In the genomic region with DNA sequence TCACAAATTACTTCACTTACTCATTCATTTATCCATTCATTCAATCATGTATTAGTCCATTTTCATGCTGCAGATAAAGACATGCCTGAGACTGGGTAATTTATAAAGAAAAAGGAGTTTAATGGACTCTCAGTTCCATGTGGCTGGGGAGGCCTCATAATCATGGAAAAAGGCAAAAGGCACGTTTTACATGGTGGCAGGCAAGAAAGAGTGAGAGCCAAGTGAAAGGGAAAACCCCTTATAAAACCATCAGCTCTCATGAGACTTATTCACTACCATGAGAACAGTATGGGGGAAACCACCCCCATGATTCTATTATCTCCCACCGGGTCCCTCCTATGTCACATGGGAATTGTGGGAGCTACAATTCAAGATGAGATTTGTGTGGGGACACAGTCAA, we compare ENCODE assay signal across 6 cellular contexts.
DNase-seq lines count a peak whose midpoint lies in the region; TF ChIP-seq lines count a peak whose summit lies in the region.
"Not testable (repeated sequence)": the region's sequence is repeated elsewhere in the genome, so short reads cannot be mapped to it uniquely, and the experiment has no call there.

No MANE protein-coding gene starts in this region.

- not testable (repeated sequence) for H2BK12ac ChIP-seq in mesenchymal stem cell (ENCODE audit: low read length in 2 of 2)

- POLR2A ChIA-PET in HEK293 (lab: Yijun Ruan, JAX), result not testable (repeated sequence)

- not testable (repeated sequence) for H2BK120ac ChIP-seq in mesenchymal stem cell (ENCODE audit: low read depth, low read length)

- not testable (repeated sequence) for H3K4me3 ChIP-seq in HEK293 (ENCODE audit: low read depth, low read length); esophagus muscularis mucosa; mesenchymal stem cell (ENCODE audit: insufficient read depth in 1 of 2, low read depth in 1 of 2, low read length in 2 of 2); neural progenitor cell; thyroid gland (replicated peaks in 1 of 3)

- H3K9me3 ChIP-seq in HEK293 (ENCODE audit: control insufficient read depth, insufficient read depth, low read depth, low read length); esophagus muscularis mucosa; neural progenitor cell (ENCODE audit: low read depth); thyroid gland: not testable (repeated sequence)
- peaks cover 11% of the 10 kb centered on the region for H3K9me3 ChIP-seq in mesenchymal stem cell (ENCODE audit: control insufficient read depth, low read length)

- CTCF ChIA-PET in HEK293 (lab: Yijun Ruan, JAX), result not testable (repeated sequence)

- H3K36me3 ChIP-seq in HEK293 (ENCODE audit: control insufficient read depth in 2 of 2, insufficient read depth in 1 of 2, low read length in 2 of 2); esophagus muscularis mucosa; mesenchymal stem cell (ENCODE audit: control insufficient read depth in 1 of 2, insufficient read depth in 2 of 2, low read depth in 1 of 2, low read length in 2 of 2); neural progenitor cell; thyroid gland: not testable (repeated sequence)

- DNase-seq in esophagus muscularis mucosa (ENCODE audit: extremely low spot score); mesenchymal stem cell; neural progenitor cell (ENCODE audit: low spot score); thyroid gland: not testable (repeated sequence)

- not testable (repeated sequence) for H3K27me3 ChIP-seq in esophagus muscularis mucosa, neural progenitor cell, thyroid gland
- peaks cover 0 to 25% of the 10 kb centered on the region in 2 experiments for H3K27me3 ChIP-seq in mesenchymal stem cell (ENCODE audit: control insufficient read depth in 1 of 2, insufficient read depth in 1 of 2, low read length in 2 of 2)

- not testable (repeated sequence) for TF ChIP-seq CTCF in HEK293 (tag by site-specific recombination; IDR thresholded peaks at IDR 0.05); brain (conservative IDR thresholded peaks at IDR 0.05); esophagus muscularis mucosa (IDR thresholded peaks at IDR 0.05); neural progenitor cell (IDR thresholded peaks at IDR 0.05); thyroid gland (IDR thresholded peaks at IDR 0.05)

- not testable (repeated sequence) for H3K23ac ChIP-seq in mesenchymal stem cell (ENCODE audit: low read length in 2 of 2)

- not testable (repeated sequence) for H2AFZ ChIP-seq in mesenchymal stem cell (ENCODE audit: low read depth, low read length); neural progenitor cell (replicated peaks)

- TF ChIP-seq POLR2A in esophagus muscularis mucosa (IDR thresholded peaks at IDR 0.05; ENCODE audit: low read depth); thyroid gland (IDR thresholded peaks at IDR 0.05): not testable (repeated sequence)

- H4K8ac ChIP-seq in mesenchymal stem cell (ENCODE audit: low read length), result not testable (repeated sequence)

- not testable (repeated sequence) for H3K27me3 Mint-ChIP-seq in brain; neural progenitor cell (ENCODE audit: insufficient read depth, low read depth)

- 87% methylated on average over 2 of the region's 2 CpGs for WGBS in esophagus muscularis mucosa
- 100% methylated on average over 2 of the region's 2 CpGs for WGBS in mesenchymal stem cell
- 73 to 79% methylated on average over 2 of the region's 2 CpGs for WGBS in thyroid gland, 2 donors

- not testable (repeated sequence) for H2AK5ac ChIP-seq in mesenchymal stem cell (ENCODE audit: low read length, severe bottlenecking)

- H3K4me2 ChIP-seq in mesenchymal stem cell (ENCODE audit: low read length, poor library complexity, severe bottlenecking); neural progenitor cell: not testable (repeated sequence)

- not testable (repeated sequence) for H4K91ac ChIP-seq in mesenchymal stem cell (ENCODE audit: low read length)

- H3K9ac ChIP-seq in mesenchymal stem cell (ENCODE audit: low read length); neural progenitor cell: not testable (repeated sequence)

- H3F3A ChIP-seq in neural progenitor cell (ENCODE audit: low read depth), result not testable (repeated sequence)

- H3K27ac Mint-ChIP-seq in brain (peak overlapping the region; percentile 31 to 95 (median 80)), neural progenitor cell (peak overlapping the region; percentile 1)

- not testable (repeated sequence) for H3K79me1 ChIP-seq in mesenchymal stem cell (replicated peaks; ENCODE audit: low read length, poor library complexity, severe bottlenecking)

- H3K4me3 Mint-ChIP-seq in brain, result peak overlapping the region in 1 of 5 experiments; percentile 18
- H3K4me3 Mint-ChIP-seq in neural progenitor cell, result not testable (repeated sequence)

- H3K9me3 Mint-ChIP-seq in brain, result peaks cover 0 to 10% (median 3%) of the 10 kb centered on the region in 5 experiments
- not testable (repeated sequence) for H3K9me3 Mint-ChIP-seq in neural progenitor cell

- H4K20me1 ChIP-seq in neural progenitor cell (ENCODE audit: low read depth), result not testable (repeated sequence)

- intact Hi-C loops in esophagus muscularis mucosa (cut with DNase I), result loop anchor here (5.0 kb wide), 1 partner anchor 93 kb away; no protein-coding TSS in a partner anchor
- intact Hi-C loops in thyroid gland (cut with DNase I), result not testable (repeated sequence)

- H3K4me1 Mint-ChIP-seq in brain, result peaks cover 62% of the 10 kb centered on the region
- H3K4me1 Mint-ChIP-seq in neural progenitor cell, result peaks cover 51% of the 10 kb centered on the region

- not testable (repeated sequence) for H3K79me2 ChIP-seq in neural progenitor cell (ENCODE audit: low read depth)

- H2BK15ac ChIP-seq in mesenchymal stem cell (ENCODE audit: low read depth, poor library complexity, severe bottlenecking), result not testable (repeated sequence)

- H2BK5ac ChIP-seq in mesenchymal stem cell (ENCODE audit: low read depth, low read length, poor library complexity, severe bottlenecking), result not testable (repeated sequence)

- H3K36me3 Mint-ChIP-seq in brain, neural progenitor cell: not testable (repeated sequence)

- not testable (repeated sequence) for H3K14ac ChIP-seq in mesenchymal stem cell (ENCODE audit: low read length in 2 of 2)

- H3K4me1 ChIP-seq in HEK293 (ENCODE audit: control insufficient read depth, insufficient read depth, low read length), result peaks cover 17% of the 10 kb centered on the region
- peaks cover 39 to 96% (median 81%) of the 10 kb centered on the region in 4 donors for H3K4me1 ChIP-seq in esophagus muscularis mucosa
- peaks cover 34% of the 10 kb centered on the region for H3K4me1 ChIP-seq in mesenchymal stem cell (ENCODE audit: control insufficient read depth, insufficient read depth, low read depth, low read length)
- H3K4me1 ChIP-seq in neural progenitor cell, result peaks cover 10% of the 10 kb centered on the region
- H3K4me1 ChIP-seq in thyroid gland, result peaks cover 31 to 43% of the 10 kb centered on the region in 2 donors

- not testable (repeated sequence) for H3K4ac ChIP-seq in mesenchymal stem cell (ENCODE audit: low read depth in 1 of 2, low read length in 2 of 2)

- H3K27ac ChIP-seq in HEK293 (ENCODE audit: extremely low read depth, low read depth, low read length); neural progenitor cell: not testable (repeated sequence)
- H3K27ac ChIP-seq in esophagus muscularis mucosa (replicated peaks in 1 of 4) (peak overlapping the region; percentile 75 to 86 (median 83)), mesenchymal stem cell (ENCODE audit: low read length, poor library complexity, severe bottlenecking) (peak overlapping the region; percentile 92), thyroid gland (peak overlapping the region in 2 of 3 donors; percentile 82 to 89)

- TF ChIP-seq EP300 in esophagus muscularis mucosa (IDR thresholded peaks at IDR 0.05), result not testable (repeated sequence)

- H3K18ac ChIP-seq in mesenchymal stem cell (ENCODE audit: low read depth in 1 of 2, low read length in 2 of 2), result not testable (repeated sequence)

TF ChIP-seq in HEK293, 187 proteins besides CTCF, POLR2A, EP300 and RAD21:
- TF ChIP-seq SETDB1 (IDR thresholded peaks at IDR 0.05; ENCODE audit: insufficient read length, low read length) (peak; percentile 86), ZNF366 (tag by site-specific recombination; conservative IDR thresholded peaks at IDR 0.05) (0 out of 2 replicates have a peak, but pooled peaks have one; percentile 6), ZNF24 (tag by site-specific recombination; IDR thresholded peaks at IDR 0.05) (0 out of 2 replicates have a peak, but pooled peaks have one; percentile 8)
TF ChIP-seq in HEK293: peak in this region for 3; not testable (repeated sequence) for 184.
